In genomic region chr11:64144587-64145295, GRCh38 we compare ENCODE assay signal across 15 cellular contexts.
"Had no signal": no experiment of that assay in that cellular context is flagged by ENCODE, and none has a peak within 500 bp of the region (broad histone marks: within the 10 kb centered on the region; RNA-seq: fewer than 3 reads in every experiment).

No MANE protein-coding gene starts in this region.

- DNase-seq: activated CD4-positive, alpha-beta memory T cell treated with anti-CD3 and anti-CD28 coated beads for 36 hours; activated CD4-positive, alpha-beta T cell treated with anti-CD3 and anti-CD28 coated beads for 36 hours; activated CD8-positive, alpha-beta memory T cell treated with anti-CD3 and anti-CD28 coated beads, Interleukin-2, amount 10 ng/mL, durations not matched to agents 7 days and 5 days; activated naive CD4-positive, alpha-beta T cell treated with anti-CD3 and anti-CD28 coated beads for 36 hours; activated T-cell treated with anti-CD3 and anti-CD28 coated beads, Interleukin-2, amount 50 U/mL, for 1 hour; dorsolateral prefrontal cortex; islet precursor cell; midbrain; upper lobe of right lung had no signal

- ATAC-seq: activated CD4-positive, alpha-beta T cell treated with anti-CD3 and anti-CD28 coated beads for 36 hours; activated CD8-positive, alpha-beta memory T cell treated with anti-CD3 and anti-CD28 coated beads, Interleukin-2, amount 10 ng/mL, durations not matched to agents 7 days and 5 days; left lobe of liver; stimulated activated effector memory CD8-positive, alpha-beta T cell treated with anti-CD3 and anti-CD28 coated beads, Interleukin-12 subunit alpha, Interleukin-12 subunit beta, amount 100 ng/mL, for 72 hours; upper lobe of right lung had no signal

- H3K27me3 ChIP-seq: cardiac muscle cell, dorsolateral prefrontal cortex, hepatocyte, upper lobe of right lung had no signal

- H3K27ac ChIP-seq: cardiac muscle cell, hepatocyte, parathyroid adenoma, thoracic aorta, upper lobe of right lung had no signal

- H3K4me1 ChIP-seq: parathyroid adenoma had no signal

- H3K36me3 ChIP-seq: cardiac muscle cell, thoracic aorta, upper lobe of right lung had no signal

- H3K4me3 ChIP-seq: cardiac muscle cell, dorsolateral prefrontal cortex, hepatocyte, thoracic aorta, upper lobe of right lung had no signal

- H3K9me3 ChIP-seq: thoracic aorta, upper lobe of right lung had no signal
